ENCODE assay signal across 8 cellular contexts in the genomic region with DNA sequence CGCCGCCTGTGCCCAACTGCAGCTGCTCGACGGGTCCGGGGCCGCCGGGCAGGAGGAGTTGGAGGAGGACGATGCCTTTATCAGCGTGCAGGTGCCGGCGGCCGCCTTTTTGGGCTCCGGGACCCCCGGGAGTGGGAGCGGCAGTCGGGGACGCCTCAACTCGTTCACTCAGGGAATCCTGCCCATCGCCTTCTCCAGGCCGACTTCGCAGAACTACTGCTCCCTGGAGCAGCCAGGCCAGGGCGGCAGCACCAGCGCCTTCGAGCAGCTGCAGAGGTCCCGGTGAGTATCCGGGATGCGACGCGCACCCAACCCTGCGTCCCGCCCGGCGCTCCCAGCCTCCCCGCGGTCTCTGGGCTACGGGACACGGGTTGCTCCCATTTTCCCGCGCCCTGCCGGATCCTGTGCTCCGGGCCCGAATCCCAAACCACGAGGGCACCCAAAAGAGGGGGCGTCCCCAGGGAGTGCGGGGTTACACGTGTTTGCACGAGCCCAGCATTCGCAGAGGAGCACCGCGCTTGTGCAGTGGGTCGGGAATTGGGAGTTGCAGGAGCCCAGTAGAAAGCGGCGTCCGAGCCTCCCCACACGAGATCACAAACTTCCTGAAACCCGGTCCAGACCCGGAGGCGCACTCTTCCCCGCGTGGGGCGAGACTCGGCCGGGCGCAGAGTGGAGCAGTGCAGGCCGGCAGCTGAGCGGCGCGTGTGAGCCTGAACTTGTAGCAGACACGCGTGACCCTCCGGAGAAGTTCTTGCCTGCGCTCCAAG. TPM values are rescaled to one million over a fixed set of nuclear protein-coding genes. Genes with fewer than 3 reads are reported as not detected.
DNase-seq lines count a peak whose midpoint lies in the region; ATAC-seq and TF ChIP-seq lines count a peak whose summit lies in the region.

No MANE protein-coding gene starts in this region.

- H3K9me2 ChIP-seq in OCI-LY1 (ENCODE audit: low read depth, low read length): no peaks in the 10 kb centered on the region

- H3K4me1 Mint-ChIP-seq in chondrocyte (ENCODE audit: low read depth): peaks cover 64% of the 10 kb centered on the region
- H3K4me1 Mint-ChIP-seq in stimulated activated naive B cell treated with anti-CD40 and anti-IgM and Interleukin-4, amounts not matched to agents 10 μg/mL and 1 μg/mL and 100 μg/mL, for 72 hours: peaks cover 20 to 34% of the 10 kb centered on the region in 2 donors

- no peaks in the 10 kb centered on the region for H3K9me3 Mint-ChIP-seq in chondrocyte (ENCODE audit: low read depth)
- no peaks in the 10 kb centered on the region for H3K9me3 Mint-ChIP-seq in stimulated activated naive B cell treated with anti-CD40 and anti-IgM and Interleukin-4, amounts not matched to agents 10 μg/mL and 1 μg/mL and 100 μg/mL, for 72 hours

- no peaks in the 10 kb centered on the region for H3K27me3 Mint-ChIP-seq in chondrocyte (ENCODE audit: low read depth)
- H3K27me3 Mint-ChIP-seq in stimulated activated naive B cell treated with anti-CD40 and anti-IgM and Interleukin-4, amounts not matched to agents 10 μg/mL and 1 μg/mL and 100 μg/mL, for 72 hours: peaks cover 19 to 24% of the 10 kb centered on the region in 2 donors

- peak overlapping the region; percentile 25; the same call in 1 of the 2 replicates for H3K9ac ChIP-seq in OCI-LY1 (ENCODE audit: low read length)

- no peak overlapping the region for H2AFZ ChIP-seq in OCI-LY1 (ENCODE audit: low read length)

- H3K4me1 ChIP-seq in OCI-LY1 (ENCODE audit: insufficient read depth, low read length, severe bottlenecking): peaks cover 70% of the 10 kb centered on the region
- H3K4me1 ChIP-seq in left lung: peaks cover 28 to 45% of the 10 kb centered on the region in 2 donors

- no peaks in the 10 kb centered on the region for H4K20me1 ChIP-seq in OCI-LY1 (ENCODE audit: insufficient read depth, low read length)

- no peaks in the 10 kb centered on the region for H3K79me2 ChIP-seq in OCI-LY1 (ENCODE audit: insufficient read depth, low read length)

- no peaks in the 10 kb centered on the region for H3K27me3 ChIP-seq in OCI-LY1 (ENCODE audit: insufficient read depth, low read length)
- peaks cover 0 to 46% of the 10 kb centered on the region in 2 donors for H3K27me3 ChIP-seq in left lung

- H3K4me2 ChIP-seq in OCI-LY1 (ENCODE audit: low read length): peak overlapping the region; percentile 46

- peaks cover 2% of the 10 kb centered on the region for H3K36me3 Mint-ChIP-seq in chondrocyte (ENCODE audit: low read depth)
- H3K36me3 Mint-ChIP-seq in stimulated activated naive B cell treated with anti-CD40 and anti-IgM and Interleukin-4, amounts not matched to agents 10 μg/mL and 1 μg/mL and 100 μg/mL, for 72 hours: peaks cover 5 to 13% of the 10 kb centered on the region in 2 donors

- intact Hi-C loops in left lung (cut with DNase I): loop anchor here in 1 of 2 donors (5.0 to 10.0 kb wide), 2 partner anchors 96 to 228 kb away; no protein-coding TSS in a partner anchor

- peak; percentile 34 for DNase-seq in CD1c-positive myeloid dendritic cell (ENCODE audit: extremely low spot score)
- peak; percentile 66 for DNase-seq in GM20000 (ENCODE audit: low spot score)
- no peak for DNase-seq in chondrocyte (ENCODE audit: low spot score)
- DNase-seq in left lung: peak; percentile 67 to 88
- DNase-seq in stimulated activated naive B cell treated with anti-CD40 and anti-IgM and Interleukin-4, amounts not matched to agents 10 μg/mL and 1 μg/mL and 100 μg/mL, for 72 hours: peak; percentile 16
- DNase-seq in cerebellar cortex (ENCODE audit: low spot score): no peak

- TF ChIP-seq CTCF in GM20000 (IDR thresholded peaks at IDR 0.05; ENCODE audit: extremely low read depth, missing control alignments) (no peak), OCI-LY1 (IDR thresholded peaks at IDR 0.05; ENCODE audit: low read length) (no peak), chondrocyte (IDR thresholded peaks at IDR 0.05) (peak; percentile 16), left lung (IDR thresholded peaks at IDR 0.05) (no peak)

- H3K4me3 ChIP-seq in OCI-LY1 (ENCODE audit: low read depth, low read length, poor library complexity, severe bottlenecking) (peak overlapping the region; percentile 49), left lung (peak overlapping the region; percentile 55 to 61)

- H3K27ac Mint-ChIP-seq in chondrocyte (ENCODE audit: unreplicated experiment): peak overlapping the region; percentile 75
- H3K27ac Mint-ChIP-seq in stimulated activated naive B cell treated with anti-CD40 and anti-IgM and Interleukin-4, amounts not matched to agents 10 μg/mL and 1 μg/mL and 100 μg/mL, for 72 hours: peak overlapping the region; percentile 92

- H3K27ac ChIP-seq in OCI-LY1 (ENCODE audit: low read depth, low read length, poor library complexity, severe bottlenecking) (no peak overlapping the region), left lung (peak overlapping the region; percentile 78 to 80)

- H3K36me3 ChIP-seq in OCI-LY1 (ENCODE audit: insufficient read depth, low read length) (no peaks in the 10 kb centered on the region), left lung (no peaks in the 10 kb centered on the region)

- no peaks in the 10 kb centered on the region for H3K9me3 ChIP-seq in OCI-LY1 (ENCODE audit: low read length)
- no peaks in the 10 kb centered on the region for H3K9me3 ChIP-seq in left lung

- ATAC-seq in left lung: peak; percentile 27
- peak; percentile 21 to 25 for ATAC-seq in stimulated activated naive B cell treated with anti-CD40 and anti-IgM and Interleukin-4, amounts not matched to agents 10 μg/mL and 1 μg/mL and 100 μg/mL, for 72 hours (replicated peaks)
- no peak for ATAC-seq in GM18517 (IDR thresholded peaks at IDR 0.05; ENCODE audit: unreplicated experiment)

- H3K4me3 Mint-ChIP-seq in chondrocyte (ENCODE audit: unreplicated experiment): peak overlapping the region; percentile 81
- H3K4me3 Mint-ChIP-seq in stimulated activated naive B cell treated with anti-CD40 and anti-IgM and Interleukin-4, amounts not matched to agents 10 μg/mL and 1 μg/mL and 100 μg/mL, for 72 hours: peak overlapping the region; percentile 82 to 86

- no peaks in the 10 kb centered on the region; the same call in 1 of the 2 replicates for H3F3A ChIP-seq in OCI-LY1 (ENCODE audit: insufficient read depth, low read length)

RNA-seq across cellular contexts. Expression of gene CABLES1, which starts 1.2 kb away (rescaled TPM):
- total RNA-seq in chondrocyte (26.2 to 46.3 TPM (median 29.3 TPM) in 3 replicates), left lung (10 to 100 TPM; 21.9 to 35.4 TPM)

Comparison
In these comparisons a context has a peak if more than half of its experiments do, and no peak if none do; other contexts are left out.
1. DNase-seq: peak in CD1c-positive myeloid dendritic cell (single experiment), GM20000 (single experiment), left lung (2 of 2) and stimulated activated naive B cell treated with anti-CD40 and anti-IgM and Interleukin-4, amounts not matched to agents 10 μg/mL and 1 μg/mL and 100 μg/mL, for 72 hours (single experiment); none in chondrocyte (single experiment) and cerebellar cortex (single experiment).